In genomic region chr4:25608644-25609043, GRCh38 we compare ENCODE assay signal across 19 cellular contexts. TPM values are rescaled to one million over a fixed set of nuclear protein-coding genes. Genes with fewer than 3 reads are reported as not detected.
"Had no signal": no experiment of that assay in that cellular context is flagged by ENCODE, and none has a peak within 500 bp of the region (broad histone marks: within the 10 kb centered on the region; RNA-seq: fewer than 3 reads in every experiment).

No MANE protein-coding gene starts in this region.

- H3K27ac Mint-ChIP-seq: activated CD8-positive, alpha-beta memory T cell treated with anti-CD3 and anti-CD28 coated beads, Interleukin-2, amount 10 ng/mL, durations not matched to agents 7 days and 5 days; activated naive CD4-positive, alpha-beta T cell treated with anti-CD3 and anti-CD28 coated beads, Interleukin-2, amount 10 ng/mL, durations not matched to agents 7 days and 5 days; memory B cell; natural killer cell had no signal

- H3K9me3 Mint-ChIP-seq: activated naive CD4-positive, alpha-beta T cell treated with anti-CD3 and anti-CD28 coated beads, Interleukin-2, amount 10 ng/mL, durations not matched to agents 7 days and 5 days; memory B cell; natural killer cell had no signal

- ATAC-seq: activated CD4-positive, CD25-positive, alpha-beta regulatory T cell treated with anti-CD3 and anti-CD28 coated beads, Interleukin-2, amount 50 U/mL, for 24 hours; activated CD8-positive, alpha-beta memory T cell treated with anti-CD3 and anti-CD28 coated beads, Interleukin-2, amount 10 ng/mL, durations not matched to agents 7 days and 5 days; gastrocnemius medialis; heart left ventricle; left lobe of liver; natural killer cell had no signal

- H3K4me3 ChIP-seq: cardiac muscle cell, gastrocnemius medialis, heart left ventricle, right atrium auricular region, smooth muscle cell had no signal

- H3K36me3 Mint-ChIP-seq: activated CD8-positive, alpha-beta memory T cell treated with anti-CD3 and anti-CD28 coated beads, Interleukin-2, amount 10 ng/mL, durations not matched to agents 7 days and 5 days; activated naive CD4-positive, alpha-beta T cell treated with anti-CD3 and anti-CD28 coated beads, Interleukin-2, amount 10 ng/mL, durations not matched to agents 7 days and 5 days; memory B cell; natural killer cell had no signal

- H3K4me3 Mint-ChIP-seq: activated CD8-positive, alpha-beta memory T cell treated with anti-CD3 and anti-CD28 coated beads, Interleukin-2, amount 10 ng/mL, durations not matched to agents 7 days and 5 days; activated naive CD4-positive, alpha-beta T cell treated with anti-CD3 and anti-CD28 coated beads, Interleukin-2, amount 10 ng/mL, durations not matched to agents 7 days and 5 days; memory B cell; natural killer cell had no signal

- H3K27me3 Mint-ChIP-seq: activated CD8-positive, alpha-beta memory T cell treated with anti-CD3 and anti-CD28 coated beads, Interleukin-2, amount 10 ng/mL, durations not matched to agents 7 days and 5 days; activated naive CD4-positive, alpha-beta T cell treated with anti-CD3 and anti-CD28 coated beads, Interleukin-2, amount 10 ng/mL, durations not matched to agents 7 days and 5 days had no signal

- H3K4me1 Mint-ChIP-seq: activated CD8-positive, alpha-beta memory T cell treated with anti-CD3 and anti-CD28 coated beads, Interleukin-2, amount 10 ng/mL, durations not matched to agents 7 days and 5 days; activated naive CD4-positive, alpha-beta T cell treated with anti-CD3 and anti-CD28 coated beads, Interleukin-2, amount 10 ng/mL, durations not matched to agents 7 days and 5 days; memory B cell; natural killer cell had no signal

- DNase-seq: activated CD4-positive, alpha-beta T cell treated with anti-CD3 and anti-CD28 coated beads, Interleukin-2, amount 50 U/mL, for 48 hours; activated CD8-positive, alpha-beta memory T cell treated with anti-CD3 and anti-CD28 coated beads, Interleukin-2, amount 10 ng/mL, durations not matched to agents 7 days and 5 days; activated naive CD4-positive, alpha-beta T cell treated with anti-CD3 and anti-CD28 coated beads, Interleukin-2, amount 10 ng/mL, durations not matched to agents 7 days and 5 days; activated T-cell treated with anti-CD3 and anti-CD28 coated beads, Interleukin-2, amount 50 U/mL, for 1 hour; gastrocnemius medialis; heart left ventricle; natural killer cell; posterior cingulate gyrus; stimulated activated CD4-positive, alpha-beta T cell treated with anti-CD3 and anti-CD28 coated beads, Interleukin-4, amount 100 ng/mL, for 4 hours; stimulated activated CD8-positive, alpha-beta memory T cell treated with anti-CD3 and anti-CD28 coated beads, Interleukin-4, amount 100 ng/mL, for 48 hours; stimulated activated naive CD4-positive, alpha-beta T cell treated with Interleukin-2 at 50 U/mL for 16 hours; substantia nigra; trophoblast cell had no signal

RNA-seq across cellular contexts. Expression of gene SLC34A2, which starts 47.0 kb away (rescaled TPM):
- total RNA-seq: activated CD8-positive, alpha-beta memory T cell treated with anti-CD3 and anti-CD28 coated beads, Interleukin-2, amount 10 ng/mL, durations not matched to agents 7 days and 5 days; gastrocnemius medialis; natural killer cell; right atrium auricular region had no signal
- polyA plus RNA-seq: smooth muscle cell had no signal
